In genomic region chr7:131524699-131525098, GRCh38 we compare ENCODE assay signal across 19 cellular contexts.
"Had no signal": no experiment of that assay in that cellular context is flagged by ENCODE, and none has a peak within 500 bp of the region (broad histone marks: within the 10 kb centered on the region; RNA-seq: fewer than 3 reads in every experiment).

No MANE protein-coding gene starts in this region.

- H3K27ac ChIP-seq: coronary artery, gastroesophageal sphincter, left lung, lower lobe of right lung, neural progenitor cell, parathyroid adenoma, prostate gland had no signal

- H3K9me3 Mint-ChIP-seq: endodermal cell; memory B cell; mesothelial cell of epicardium; natural killer cell treated with Interleukin-12 subunit alpha and Interleukin-12 subunit beta and Interleukin-15 and Interleukin-18, amount 100 ng/mL, for 72 hours; neural progenitor cell had no signal

- H3K9me3 ChIP-seq: gastroesophageal sphincter, left lung, lower lobe of right lung, prostate gland, uterus had no signal

- DNase-seq: effector CD4-positive, alpha-beta T cell; endodermal cell; glutamatergic neuron; hippocampal formation; left lung; lower lobe of right lung; nucleus accumbens; stimulated activated naive CD4-positive, alpha-beta T cell treated with Interleukin-2 at 50 U/mL for 16 hours; trophoblast cell; uterus had no signal

- H3K36me3 Mint-ChIP-seq: memory B cell; mesothelial cell of epicardium; natural killer cell treated with Interleukin-12 subunit alpha and Interleukin-12 subunit beta and Interleukin-15 and Interleukin-18, amount 100 ng/mL, for 72 hours had no signal

- H3K36me3 ChIP-seq: gastroesophageal sphincter, left lung, lower lobe of right lung, neural progenitor cell, prostate gland, uterus had no signal

- H3K27me3 ChIP-seq: gastroesophageal sphincter, left lung, neural progenitor cell, uterus had no signal

- H3K4me3 ChIP-seq: coronary artery, gastroesophageal sphincter, left lung, lower lobe of right lung, neural progenitor cell, prostate gland, uterus had no signal

- H3K4me1 ChIP-seq: parathyroid adenoma, prostate gland had no signal

- H3K4me3 Mint-ChIP-seq: endodermal cell; memory B cell; mesothelial cell of epicardium; natural killer cell treated with Interleukin-12 subunit alpha and Interleukin-12 subunit beta and Interleukin-15 and Interleukin-18, amount 100 ng/mL, for 72 hours; neural progenitor cell had no signal

- H2AFZ ChIP-seq: neural progenitor cell, parathyroid adenoma had no signal

- H3K27ac Mint-ChIP-seq: endodermal cell, memory B cell, mesothelial cell of epicardium, neural progenitor cell had no signal

- H3K79me2 ChIP-seq: parathyroid adenoma had no signal

- H3K4me2 ChIP-seq: neural progenitor cell had no signal

- H3K27me3 Mint-ChIP-seq: memory B cell had no signal

- ATAC-seq: gastroesophageal sphincter; left lung; lower lobe of right lung; natural killer cell treated with Interleukin-12 subunit alpha and Interleukin-12 subunit beta and Interleukin-15 and Interleukin-18, amount 100 ng/mL, for 72 hours; sciatic nerve had no signal
